9 cellular contexts compared by ENCODE assay signal in the genomic region with DNA sequence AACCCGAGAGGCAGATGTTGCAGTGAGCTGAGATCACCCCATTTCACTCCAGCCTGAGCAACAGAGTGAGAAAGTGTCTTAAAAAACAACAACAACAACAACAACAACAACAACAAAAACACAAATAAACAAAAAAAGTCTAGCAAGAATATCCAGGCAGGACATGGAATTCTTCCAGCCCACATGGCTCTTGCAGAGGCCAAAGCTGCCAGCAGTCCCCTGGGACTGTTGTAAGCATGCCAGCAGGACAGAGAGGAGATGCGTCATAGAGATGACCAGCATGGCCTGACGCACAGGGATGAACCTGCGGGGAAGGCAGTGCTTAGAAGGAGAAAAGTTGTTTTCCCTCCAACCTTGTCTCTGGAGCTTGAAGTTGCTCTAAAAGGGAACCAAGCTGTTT.
DNase-seq lines count a peak whose midpoint lies in the region; ATAC-seq, FAIRE-seq and TF ChIP-seq lines count a peak whose summit lies in the region.
"Had no signal": no experiment of that assay in that cellular context is flagged by ENCODE, and none has a peak within 500 bp of the region (broad histone marks: within the 10 kb centered on the region; RNA-seq: fewer than 3 reads in every experiment).

No MANE protein-coding gene starts in this region.

- H3K9me3 ChIP-seq in astrocyte (ENCODE audit: insufficient read depth, low read depth, low read length) (no peaks in the 10 kb centered on the region), skeletal muscle tissue (ENCODE audit: control insufficient read depth in 3 of 3, low read length in 3 of 3) (no peaks in the 10 kb centered on the region)

- no peak overlapping the region for H3K4me3 Mint-ChIP-seq in astrocyte (ENCODE audit: unreplicated experiment)
- H3K4me3 Mint-ChIP-seq in immature natural killer cell = no peak overlapping the region

- POLR2A ChIA-PET in RWPE1 (lab: Yijun Ruan, JAX; ENCODE audit: low non-redundant PET) = no interaction called here

- H2AFZ ChIP-seq in astrocyte (ENCODE audit: low read depth, low read length) = no peak overlapping the region

- no peaks in the 10 kb centered on the region for H3K36me3 ChIP-seq in astrocyte (ENCODE audit: insufficient read depth, low read length)
- no peaks in the 10 kb centered on the region for H3K36me3 ChIP-seq in skeletal muscle tissue (ENCODE audit: control insufficient read depth in 3 of 3, insufficient read depth in 3 of 3, low read length in 3 of 3)

- no peak overlapping the region for H3K27ac Mint-ChIP-seq in astrocyte (ENCODE audit: unreplicated experiment)
- H3K27ac Mint-ChIP-seq in immature natural killer cell = peak overlapping the region in 4 of 6 donors; percentile 33 to 74 (median 57)

- H3K4me2 ChIP-seq in astrocyte (ENCODE audit: low read length) = peak overlapping the region; percentile 3

- H3K27ac ChIP-seq in astrocyte (ENCODE audit: low read depth, low read length) = no peak overlapping the region
- peak overlapping the region; percentile 62 for H3K27ac ChIP-seq in skeletal muscle tissue (ENCODE audit: low read depth, low read length)
- no peak overlapping the region for H3K27ac ChIP-seq in RWPE1

- H3K4me1 Mint-ChIP-seq in astrocyte (ENCODE audit: low read depth, unreplicated experiment) (peaks cover 3% of the 10 kb centered on the region), immature natural killer cell (peaks cover 10 to 12% of the 10 kb centered on the region in 2 donors)

- H3K27me3 ChIP-seq in astrocyte (ENCODE audit: insufficient read depth, low read length) (no peaks in the 10 kb centered on the region), skeletal muscle tissue (ENCODE audit: control insufficient read depth in 3 of 3, insufficient read depth in 3 of 3, low read length in 3 of 3) (no peaks in the 10 kb centered on the region)

- H3K36me3 Mint-ChIP-seq in astrocyte (ENCODE audit: low read depth, unreplicated experiment) = no peaks in the 10 kb centered on the region
- peaks cover 0 to 10% (median 0%) of the 10 kb centered on the region in 3 donors for H3K36me3 Mint-ChIP-seq in immature natural killer cell

- no peaks in the 10 kb centered on the region for H3K9me3 Mint-ChIP-seq in astrocyte (ENCODE audit: unreplicated experiment)
- no peaks in the 10 kb centered on the region for H3K9me3 Mint-ChIP-seq in immature natural killer cell

- no peak for ATAC-seq in GM21423 (IDR thresholded peaks at IDR 0.05; ENCODE audit: unreplicated experiment)

- no peaks in the 10 kb centered on the region for H3K79me2 ChIP-seq in astrocyte (ENCODE audit: insufficient read depth, low read length)

- H3K4me3 ChIP-seq in astrocyte (ENCODE audit: insufficient read depth, low read depth, low read length) (no peak overlapping the region), skeletal muscle tissue (ENCODE audit: low read length in 3 of 3) (no peak overlapping the region)

- FAIRE-seq in astrocyte (lab: Jason Lieb, UNC) = peak; percentile 17

- DNase-seq in GM04504 (ENCODE audit: low read depth) (peak; percentile 92), astrocyte (ENCODE audit: low read depth) (peak; percentile 82), immature natural killer cell (no peak), cortex of kidney (lab: John Stamatoyannopoulos, UW) (no peak), RWPE1 (ENCODE audit: low spot score) (no peak), LoVo (ENCODE audit: low spot score) (no peak)
- DNase-seq: KBM-7 had no signal

- CTCF ChIA-PET in RWPE1 (lab: Yijun Ruan, JAX) = interaction anchor here (0.8 kb wide), 1 partner anchor 9 kb away, joined by 3 read pairs; no protein-coding TSS in a partner anchor

- H4K20me1 ChIP-seq in astrocyte (ENCODE audit: insufficient read depth, low read length) = no peaks in the 10 kb centered on the region

- H3K4me1 ChIP-seq in astrocyte (ENCODE audit: insufficient read depth, low read length) = peaks cover 17% of the 10 kb centered on the region
- peaks cover 4 to 14% (median 8%) of the 10 kb centered on the region in 3 donors for H3K4me1 ChIP-seq in skeletal muscle tissue (ENCODE audit: control insufficient read depth in 3 of 3, insufficient read depth in 3 of 3, low read length in 3 of 3)

- H3K9ac ChIP-seq in astrocyte (ENCODE audit: low read length) = no peak overlapping the region
- no peak overlapping the region for H3K9ac ChIP-seq in skeletal muscle tissue (ENCODE audit: low read depth in 1 of 3, low read length in 3 of 3)

- TF ChIP-seq CTCF in astrocyte (IDR thresholded peaks at IDR 0.05; ENCODE audit: insufficient read depth, low read depth, low read length) = no peak
- TF ChIP-seq CTCF in RWPE1 (conservative IDR thresholded peaks at IDR 0.05; ENCODE audit: low read depth) = no peak

- H3K27me3 Mint-ChIP-seq in astrocyte (ENCODE audit: low read depth, unreplicated experiment) = no peaks in the 10 kb centered on the region
- H3K27me3 Mint-ChIP-seq in immature natural killer cell (ENCODE audit: low read depth in 3 of 3) = no peaks in the 10 kb centered on the region

Comparison
In these comparisons a context has a peak if more than half of its experiments do, and no peak if none do; other contexts are left out.
1. DNase-seq: peak in GM04504 (single experiment) and astrocyte (single experiment); none in immature natural killer cell (0 of 3), cortex of kidney (single experiment), RWPE1 (single experiment) and LoVo (single experiment).